In genomic region chr12:89225808-89226368, GRCh38 we compare ENCODE assay signal across 9 cellular contexts.
DNase-seq lines count a peak whose midpoint lies in the region; ATAC-seq and TF ChIP-seq lines count a peak whose summit lies in the region.
"Had no signal": no experiment of that assay in that cellular context is flagged by ENCODE, and none has a peak within 500 bp of the region (broad histone marks: within the 10 kb centered on the region; RNA-seq: fewer than 3 reads in every experiment).

No MANE protein-coding gene starts in this region.

- no peaks in the 10 kb centered on the region for H3K27me3 Mint-ChIP-seq in activated T-cell treated with anti-CD3 and anti-CD28 coated beads, Interleukin-2, amount 50 U/mL, for 4 hours (ENCODE audit: low read depth)

- H3K36me3 Mint-ChIP-seq in activated T-cell treated with anti-CD3 and anti-CD28 coated beads, Interleukin-2, amount 50 U/mL, for 4 hours (ENCODE audit: insufficient read depth) = no peaks in the 10 kb centered on the region

- intact Hi-C loops in stomach (cut with DNase I; ENCODE audit: low total_unique reads) = no loop called here

- TF ChIP-seq EP300 in stomach (IDR thresholded peaks at IDR 0.05) = no peak

- peak overlapping the region; percentile 21 to 62 (median 49) for H3K27ac ChIP-seq in stomach

- no peak overlapping the region for H3K4me3 ChIP-seq in stomach
- H3K4me3 ChIP-seq: tibial artery had no signal

- H3K4me3 Mint-ChIP-seq in activated T-cell treated with anti-CD3 and anti-CD28 coated beads, Interleukin-2, amount 50 U/mL, for 4 hours = peak overlapping the region; percentile 53

- H3K9me3 Mint-ChIP-seq in activated T-cell treated with anti-CD3 and anti-CD28 coated beads, Interleukin-2, amount 50 U/mL, for 4 hours = no peaks in the 10 kb centered on the region

- TF ChIP-seq POLR2A in stomach (IDR thresholded peaks at IDR 0.05) = no peak

- no peaks in the 10 kb centered on the region for H3K9me3 ChIP-seq in stomach
- H3K9me3 ChIP-seq: tibial artery had no signal

- H3K36me3 ChIP-seq in stomach = no peaks in the 10 kb centered on the region
- H3K36me3 ChIP-seq: tibial artery had no signal

- peaks cover 53% of the 10 kb centered on the region for H3K4me1 Mint-ChIP-seq in activated T-cell treated with anti-CD3 and anti-CD28 coated beads, Interleukin-2, amount 50 U/mL, for 4 hours (ENCODE audit: low read depth)

- no peak for DNase-seq in activated T-cell treated with anti-CD3 and anti-CD28 coated beads, Interleukin-2, amount 50 U/mL, for 4 hours
- DNase-seq in activated T-cell treated with anti-CD3 and anti-CD28 coated beads for 4 hours (no peak), HPDE6-E6E7 (ENCODE audit: extremely low spot score) (peak; percentile 74), iPS DF 19.7 (ENCODE audit: low read depth, low spot score) (peak; percentile 78), stomach (peak; percentile 62), NOMO-1 treated with dmso at 0.1 percent for 144 hours (lab: John Stamatoyannopoulos, UW; ENCODE audit: unreplicated experiment) (no peak)
- peak; percentile 34 for DNase-seq in activated naive CD4-positive, alpha-beta T cell treated with Interleukin-2 at 50 U/mL for 16 hours

- no peaks in the 10 kb centered on the region for H3K27me3 ChIP-seq in stomach
- H3K27me3 ChIP-seq: tibial artery had no signal

- peak; percentile 70 for ATAC-seq in activated T-cell treated with anti-CD3 and anti-CD28 coated beads, Interleukin-2, amount 50 U/mL, for 4 hours
- ATAC-seq in GM18870 (IDR thresholded peaks at IDR 0.05; ENCODE audit: unreplicated experiment) = no peak

- WGBS in stomach, 5 donors = 36 to 53% (median 41%) methylated on average over 3 of the region's 3 CpGs

- no peak for TF ChIP-seq CTCF in stomach (IDR thresholded peaks at IDR 0.05)

- peaks cover 9 to 17% (median 12%) of the 10 kb centered on the region in 4 donors for H3K4me1 ChIP-seq in stomach

Comparison
In these comparisons a context has a peak if more than half of its experiments do, and no peak if none do; other contexts are left out.
1. DNase-seq: peak in HPDE6-E6E7 (single experiment), activated naive CD4-positive, alpha-beta T cell treated with Interleukin-2 at 50 U/mL for 16 hours (single experiment), iPS DF 19.7 (single experiment) and stomach (single experiment); none in activated T-cell treated with anti-CD3 and anti-CD28 coated beads, Interleukin-2, amount 50 U/mL, for 4 hours (single experiment), activated T-cell treated with anti-CD3 and anti-CD28 coated beads for 4 hours (single experiment) and NOMO-1 treated with dmso at 0.1 percent for 144 hours (single experiment).